Comparison of ENCODE assay signal across 8 cellular contexts in the genomic region with DNA sequence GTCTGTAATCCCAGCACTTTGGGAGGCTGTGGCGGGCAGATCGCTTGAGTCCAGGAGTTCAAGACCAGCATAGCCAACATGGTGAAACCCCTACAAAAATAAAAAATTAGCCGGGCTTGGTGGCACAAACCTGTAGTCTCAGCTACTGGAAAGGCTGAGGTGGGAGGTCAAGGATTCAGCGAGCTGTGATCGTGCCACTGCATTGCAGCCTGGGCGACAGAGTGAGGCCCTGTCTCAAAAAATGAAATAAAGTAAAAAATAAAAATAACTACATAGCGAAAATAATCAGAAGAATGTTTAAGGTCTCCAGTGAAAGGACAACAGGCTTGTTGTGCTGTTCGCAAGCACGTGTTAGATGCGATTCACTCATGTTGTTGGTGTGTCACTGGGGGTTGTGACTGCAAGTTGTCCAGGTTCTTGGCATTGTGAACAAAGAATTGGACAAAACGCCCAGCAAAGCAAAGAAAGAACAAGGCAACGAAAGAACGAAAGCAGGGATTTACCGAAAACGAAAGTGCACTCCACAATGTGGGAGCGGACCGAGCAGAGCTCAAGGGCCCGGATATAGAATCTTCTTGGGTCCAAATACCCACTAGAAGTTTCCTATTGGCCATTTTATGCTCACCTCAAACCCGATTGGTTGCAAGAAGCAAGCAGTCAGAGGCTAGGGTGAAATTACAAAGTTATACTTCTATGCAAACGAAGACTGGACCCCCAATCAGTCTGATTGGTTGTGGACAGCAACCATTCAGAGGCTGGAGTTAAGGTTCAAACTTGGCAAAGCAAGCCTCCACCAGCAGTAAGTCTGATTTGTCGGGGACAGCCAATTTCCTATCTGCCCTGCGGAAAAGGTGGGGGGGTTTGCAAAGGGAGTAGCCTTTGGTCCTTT. TPM values are rescaled to one million over a fixed set of nuclear protein-coding genes. Genes with fewer than 3 reads are reported as not detected.
DNase-seq lines count a peak whose midpoint lies in the region; ATAC-seq and TF ChIP-seq lines count a peak whose summit lies in the region.

No MANE protein-coding gene starts in this region.

- peaks cover 2% of the 10 kb centered on the region for H3K36me3 Mint-ChIP-seq in activated naive CD4-positive, alpha-beta T cell treated with anti-CD3 and anti-CD28 coated beads for 36 hours (ENCODE audit: low read depth)
- H3K36me3 Mint-ChIP-seq in activated CD8-positive, alpha-beta T cell treated with anti-CD3 and anti-CD28 coated beads for 36 hours (ENCODE audit: low read depth): peaks cover 18% of the 10 kb centered on the region

- intact Hi-C loops in activated naive CD4-positive, alpha-beta T cell treated with anti-CD3 and anti-CD28 coated beads for 36 hours (cut with micrococcal nuclease): loop anchor here (5.0 kb wide), 1 partner anchor 171 kb away; no protein-coding TSS in a partner anchor
- intact Hi-C loops in activated CD8-positive, alpha-beta T cell treated with anti-CD3 and anti-CD28 coated beads for 36 hours (cut with micrococcal nuclease): loop anchor here (2.0 kb wide), 1 partner anchor 15 kb away; no protein-coding TSS in a partner anchor

- H3K4me1 Mint-ChIP-seq in activated naive CD4-positive, alpha-beta T cell treated with anti-CD3 and anti-CD28 coated beads for 36 hours (ENCODE audit: low read depth): peaks cover 31% of the 10 kb centered on the region
- peaks cover 34% of the 10 kb centered on the region for H3K4me1 Mint-ChIP-seq in activated CD8-positive, alpha-beta T cell treated with anti-CD3 and anti-CD28 coated beads for 36 hours (ENCODE audit: low read depth)

- H3K27ac ChIP-seq in skin epidermis: peak overlapping the region in 20 of 21 experiments; percentile 69 to 97 (median 90)

- peak; percentile 6 for DNase-seq in activated naive CD4-positive, alpha-beta T cell treated with anti-CD3 and anti-CD28 coated beads for 36 hours
- no peak for DNase-seq in activated naive CD4-positive, alpha-beta T cell treated with anti-CD3 and anti-CD28 coated beads, Interleukin-2, amount 50 U/mL, for 16 hours
- peak; percentile 58 for DNase-seq in KG1 (lab: John Stamatoyannopoulos, UW)
- DNase-seq in activated CD8-positive, alpha-beta T cell treated with anti-CD3 and anti-CD28 coated beads for 36 hours: peak; percentile 22
- DNase-seq in hepatic stellate cell (ENCODE audit: low spot score): peak; percentile 6
- DNase-seq in occipital lobe (lab: John Stamatoyannopoulos, UW): no peak
- no peak for DNase-seq in dedifferentiated amniotic fluid mesenchymal stem cell (ENCODE audit: extremely low spot score)

- TF ChIP-seq CTCF in activated CD8-positive, alpha-beta T cell treated with anti-CD3 and anti-CD28 coated beads for 36 hours (IDR thresholded peaks at IDR 0.05): no peak

- peak overlapping the region; percentile 94 for H3K4me3 Mint-ChIP-seq in activated naive CD4-positive, alpha-beta T cell treated with anti-CD3 and anti-CD28 coated beads for 36 hours
- H3K4me3 Mint-ChIP-seq in activated CD8-positive, alpha-beta T cell treated with anti-CD3 and anti-CD28 coated beads for 36 hours: peak overlapping the region; percentile 80

- H3K27me3 Mint-ChIP-seq in activated naive CD4-positive, alpha-beta T cell treated with anti-CD3 and anti-CD28 coated beads for 36 hours (ENCODE audit: low read depth): no peaks in the 10 kb centered on the region
- H3K27me3 Mint-ChIP-seq in activated CD8-positive, alpha-beta T cell treated with anti-CD3 and anti-CD28 coated beads for 36 hours: no peaks in the 10 kb centered on the region

- peak overlapping the region; percentile 94 for H3K27ac Mint-ChIP-seq in activated naive CD4-positive, alpha-beta T cell treated with anti-CD3 and anti-CD28 coated beads for 36 hours
- H3K27ac Mint-ChIP-seq in activated CD8-positive, alpha-beta T cell treated with anti-CD3 and anti-CD28 coated beads for 36 hours: peak overlapping the region; percentile 98

- ATAC-seq in activated CD8-positive, alpha-beta T cell treated with anti-CD3 and anti-CD28 coated beads for 36 hours: peak; percentile 5

- POLR2A ChIA-PET in activated CD8-positive, alpha-beta T cell treated with anti-CD3 and anti-CD28 coated beads for 36 hours (lab: Charles Lee): interaction anchor here (0.6 to 5.7 kb wide), 4 partner anchors 15 to 700 kb away, joined by 3 to 40 read pairs (median 3); partner anchors contain the start of gene BDP1

- H3K9me3 Mint-ChIP-seq in activated naive CD4-positive, alpha-beta T cell treated with anti-CD3 and anti-CD28 coated beads for 36 hours: no peaks in the 10 kb centered on the region
- H3K9me3 Mint-ChIP-seq in activated CD8-positive, alpha-beta T cell treated with anti-CD3 and anti-CD28 coated beads for 36 hours: no peaks in the 10 kb centered on the region

- CTCF ChIA-PET in activated naive CD4-positive, alpha-beta T cell treated with anti-CD3 and anti-CD28 coated beads for 36 hours (lab: Charles Lee): interaction anchor here (2.7 kb wide), 1 partner anchor 15 kb away, joined by 22 read pairs; no protein-coding TSS in a partner anchor
- CTCF ChIA-PET in activated CD8-positive, alpha-beta T cell treated with anti-CD3 and anti-CD28 coated beads for 36 hours (lab: Charles Lee): interaction anchor here (4.3 kb wide), 1 partner anchor 15 kb away, joined by 30 read pairs; no protein-coding TSS in a partner anchor

- H3K4me3 ChIP-seq in skin epidermis: peak overlapping the region; percentile 69 to 96 (median 81)

RNA-seq across cellular contexts. Expression of gene MCCC2, which starts 0.8 kb away (rescaled TPM):
- 10 to 100 TPM; 49.3 to 51.6 TPM for total RNA-seq in activated naive CD4-positive, alpha-beta T cell treated with anti-CD3 and anti-CD28 coated beads for 36 hours
- total RNA-seq in activated CD8-positive, alpha-beta T cell treated with anti-CD3 and anti-CD28 coated beads for 36 hours: 10 to 100 TPM; 60.0 to 60.4 TPM
- total RNA-seq in occipital lobe: 20.7 TPM

Comparison
In these comparisons a context has a peak if more than half of its experiments do, and no peak if none do; other contexts are left out.
1. DNase-seq: peak in activated naive CD4-positive, alpha-beta T cell treated with anti-CD3 and anti-CD28 coated beads for 36 hours (single experiment), KG1 (single experiment), activated CD8-positive, alpha-beta T cell treated with anti-CD3 and anti-CD28 coated beads for 36 hours (single experiment) and hepatic stellate cell (single experiment); none in activated naive CD4-positive, alpha-beta T cell treated with anti-CD3 and anti-CD28 coated beads, Interleukin-2, amount 50 U/mL, for 16 hours (single experiment), occipital lobe (single experiment) and dedifferentiated amniotic fluid mesenchymal stem cell (single experiment).